21 cellular contexts compared by ENCODE assay signal in genomic region chr9:11697101-11697500, GRCh38.
"Had no signal": no experiment of that assay in that cellular context is flagged by ENCODE, and none has a peak within 500 bp of the region (broad histone marks: within the 10 kb centered on the region; RNA-seq: fewer than 3 reads in every experiment).

No MANE protein-coding gene starts in this region.

- FAIRE-seq: urothelium cell line had no signal

- DNase-seq: stimulated activated CD4-positive, alpha-beta T cell treated with anti-CD3 and anti-CD28 coated beads, Interleukin-2, amount 100 ng/mL, for 48 hours; stimulated activated CD4-positive, alpha-beta T cell treated with anti-CD3 and anti-CD28 coated beads, Interleukin-4, amount 100 ng/mL, for 1 hour; stimulated activated CD4-positive, alpha-beta T cell treated with anti-CD3 and anti-CD28 coated beads, Interleukin-4, amount 100 ng/mL, for 24 hours; stimulated activated CD4-positive, alpha-beta T cell treated with anti-CD3 and anti-CD28 coated beads, Interleukin-4, amount 100 ng/mL, for 4 hours; stimulated activated CD8-positive, alpha-beta memory T cell treated with anti-CD3 and anti-CD28 coated beads, Interleukin-4, amount 100 ng/mL, for 48 hours; stimulated activated naive B cell treated with anti-CD40 and anti-IgM and Interleukin-4, amounts not matched to agents 10 μg/mL and 1 μg/mL and 100 μg/mL, for 72 hours; stimulated activated naive CD4-positive, alpha-beta T cell; stimulated activated naive CD4-positive, alpha-beta T cell treated with Interleukin-2 at 50 U/mL for 16 hours; stimulated activated naive CD8-positive, alpha-beta T cell treated with anti-CD3 and anti-CD28 coated beads, Interleukin-15, amount 100 ng/mL, for 72 hours; stimulated activated naive CD8-positive, alpha-beta T cell treated with anti-CD3 and anti-CD28 coated beads, Interleukin-15, Interleukin-2, amounts not matched to agents 100 U/mL and 50 U/mL, for 24 hours; stomach; substantia nigra; testis; thyroid gland; tibial artery; transverse colon; trophoblast cell; upper lobe of left lung; upper lobe of right lung; uterus had no signal
